In genomic region chr16:81266680-81267095, GRCh38 we compare ENCODE assay signal across 11 cellular contexts. TPM values are rescaled to one million over a fixed set of nuclear protein-coding genes. Genes with fewer than 3 reads are reported as not detected.
DNase-seq lines count a peak whose midpoint lies in the region; ATAC-seq and TF ChIP-seq lines count a peak whose summit lies in the region.
"Had no signal": no experiment of that assay in that cellular context is flagged by ENCODE, and none has a peak within 500 bp of the region (broad histone marks: within the 10 kb centered on the region; RNA-seq: fewer than 3 reads in every experiment).

No MANE protein-coding gene starts in this region.

- no peaks in the 10 kb centered on the region for H4K20me1 ChIP-seq in GM23338 (replicated peaks; ENCODE audit: insufficient read depth)

- WGBS in trophoblast cell (ENCODE audit: extremely low coverage, insufficient coverage, insufficient read length): no CpG with 5 or more reads among the region's 7 CpGs

- H3F3A ChIP-seq in GM23338 (replicated peaks; ENCODE audit: low read depth): no peaks in the 10 kb centered on the region

- H3K18ac ChIP-seq in trophoblast cell (ENCODE audit: low read length): no peak overlapping the region

- H3K9me2 ChIP-seq in GM23338 (ENCODE audit: insufficient read depth): no peaks in the 10 kb centered on the region

- no peak overlapping the region for H3K4me2 ChIP-seq in GM23338
- no peak overlapping the region for H3K4me2 ChIP-seq in trophoblast cell (ENCODE audit: low read length)

- no peak overlapping the region for H3K27ac ChIP-seq in GM23338 (ENCODE audit: low read depth)
- H3K27ac ChIP-seq in trophoblast cell (ENCODE audit: low read depth, low read length): no peak overlapping the region

- H3K36me3 ChIP-seq in GM23338 (ENCODE audit: insufficient read depth) (no peaks in the 10 kb centered on the region), trophoblast cell (ENCODE audit: control insufficient read depth in 1 of 2, insufficient read depth in 2 of 2, low read length in 2 of 2) (no peaks in the 10 kb centered on the region)
- H3K36me3 ChIP-seq: esophagus muscularis mucosa had no signal

- DNase-seq in activated CD4-positive, alpha-beta T cell treated with anti-CD3 and anti-CD28 coated beads for 48 hours: peak; percentile 43
- no peak for DNase-seq in activated CD4-positive, alpha-beta T cell treated with anti-CD3 and anti-CD28 coated beads, Interleukin-2, amount 50 U/mL, for 4 hours
- peak; percentile 33 for DNase-seq in NCI-H146 (lab: John Stamatoyannopoulos, UW)
- DNase-seq in activated naive CD8-positive, alpha-beta T cell treated with anti-CD3 and anti-CD28 coated beads, Interleukin-2, amount 50 U/mL, for 24 hours: peak; percentile 6
- peak; percentile 38 for DNase-seq in renal cortical epithelial cell (ENCODE audit: low read depth)
- no peak for DNase-seq in GM23338 (ENCODE audit: low spot score)
- no peak for DNase-seq in trophoblast cell
- no peak for DNase-seq in GM13977 (ENCODE audit: low spot score)
- DNase-seq: NCI-H2081 had no signal

- no peak overlapping the region for H4K91ac ChIP-seq in trophoblast cell (ENCODE audit: low read depth, low read length)

- H3K27me3 ChIP-seq in GM23338 (ENCODE audit: insufficient read depth) (no peaks in the 10 kb centered on the region), trophoblast cell (ENCODE audit: insufficient read depth, low read length) (no peaks in the 10 kb centered on the region)
- H3K27me3 ChIP-seq: esophagus muscularis mucosa had no signal

- TF ChIP-seq CTCF in GM23338 (conservative IDR thresholded peaks at IDR 0.05; ENCODE audit: low read depth in 2 of 2) (no peak), GM13977 (IDR thresholded peaks at IDR 0.05; ENCODE audit: extremely low read depth, insufficient read depth, missing control alignments) (no peak)

- peak; percentile 76 for ATAC-seq in activated naive CD8-positive, alpha-beta T cell treated with anti-CD3 and anti-CD28 coated beads, Interleukin-2, amount 50 U/mL, for 24 hours
- ATAC-seq in GM23338: no peak
- ATAC-seq: stimulated activated memory B cell treated with anti-CD40 and anti-IgM and Interleukin-4, amounts not matched to agents 10 μg/mL and 1 μg/mL and 100 μg/mL, for 72 hours had no signal

- H3K4me3 Mint-ChIP-seq in activated naive CD8-positive, alpha-beta T cell treated with anti-CD3 and anti-CD28 coated beads, Interleukin-2, amount 50 U/mL, for 24 hours: no peak overlapping the region
- H3K4me3 Mint-ChIP-seq in GM23338: no peak overlapping the region
- H3K4me3 Mint-ChIP-seq: stimulated activated memory B cell treated with anti-CD40 and anti-IgM and Interleukin-4, amounts not matched to agents 10 μg/mL and 1 μg/mL and 100 μg/mL, for 72 hours had no signal

- H2BK12ac ChIP-seq in trophoblast cell (ENCODE audit: low read length): no peak overlapping the region

- no peak overlapping the region for H2AK5ac ChIP-seq in trophoblast cell (ENCODE audit: low read length)

- no peaks in the 10 kb centered on the region for H3K27me3 Mint-ChIP-seq in activated naive CD8-positive, alpha-beta T cell treated with anti-CD3 and anti-CD28 coated beads, Interleukin-2, amount 50 U/mL, for 24 hours
- peaks cover 2% of the 10 kb centered on the region for H3K27me3 Mint-ChIP-seq in GM23338 (ENCODE audit: insufficient read depth, low read depth, poor library complexity)

- H3K9me3 ChIP-seq in trophoblast cell (ENCODE audit: insufficient read depth, low read depth, low read length): peaks cover 5% of the 10 kb centered on the region
- H3K9me3 ChIP-seq: esophagus muscularis mucosa had no signal

- H3K9ac ChIP-seq in trophoblast cell (ENCODE audit: low read length): no peak overlapping the region

- in situ Hi-C loops in GM13977 (cut with MboI; ENCODE audit: low pct_unique_long_range_greater_than_20kb, low sequenced_read_pairs, unreplicated experiment): no loop called here

- H3K14ac ChIP-seq in trophoblast cell (ENCODE audit: low read length): no peak overlapping the region

- H3K4me3 ChIP-seq in GM23338 (no peak overlapping the region), trophoblast cell (ENCODE audit: low read depth, low read length) (no peak overlapping the region)
- H3K4me3 ChIP-seq: esophagus muscularis mucosa had no signal

- no peak overlapping the region for H2BK5ac ChIP-seq in trophoblast cell (ENCODE audit: low read depth, low read length, poor library complexity)

- no peak overlapping the region for H3K23ac ChIP-seq in trophoblast cell (ENCODE audit: low read length)

- no peaks in the 10 kb centered on the region for H3K9me3 Mint-ChIP-seq in activated naive CD8-positive, alpha-beta T cell treated with anti-CD3 and anti-CD28 coated beads, Interleukin-2, amount 50 U/mL, for 24 hours
- no peaks in the 10 kb centered on the region for H3K9me3 Mint-ChIP-seq in GM23338

- no peak overlapping the region for H2AFZ ChIP-seq in GM23338
- H2AFZ ChIP-seq in trophoblast cell (ENCODE audit: insufficient read depth, low read length, poor library complexity): no peak overlapping the region

- no peaks in the 10 kb centered on the region for H3K79me1 ChIP-seq in trophoblast cell (ENCODE audit: low read length)

- H3K4me1 ChIP-seq in GM23338 (ENCODE audit: insufficient read depth) (no peaks in the 10 kb centered on the region), trophoblast cell (ENCODE audit: control insufficient read depth in 1 of 2, insufficient read depth in 2 of 2, low read length in 2 of 2) (no peaks in the 10 kb centered on the region)

- H4K12ac ChIP-seq in trophoblast cell (ENCODE audit: low read depth, low read length): no peak overlapping the region

- no peaks in the 10 kb centered on the region for H3K36me3 Mint-ChIP-seq in activated naive CD8-positive, alpha-beta T cell treated with anti-CD3 and anti-CD28 coated beads, Interleukin-2, amount 50 U/mL, for 24 hours (ENCODE audit: low read depth)
- H3K36me3 Mint-ChIP-seq in GM23338 (ENCODE audit: low read depth): no peaks in the 10 kb centered on the region
- H3K36me3 Mint-ChIP-seq: stimulated activated memory B cell treated with anti-CD40 and anti-IgM and Interleukin-4, amounts not matched to agents 10 μg/mL and 1 μg/mL and 100 μg/mL, for 72 hours had no signal

- H3K4me1 Mint-ChIP-seq in activated naive CD8-positive, alpha-beta T cell treated with anti-CD3 and anti-CD28 coated beads, Interleukin-2, amount 50 U/mL, for 24 hours: no peaks in the 10 kb centered on the region
- H3K4me1 Mint-ChIP-seq in GM23338: no peaks in the 10 kb centered on the region
- H3K4me1 Mint-ChIP-seq: stimulated activated memory B cell treated with anti-CD40 and anti-IgM and Interleukin-4, amounts not matched to agents 10 μg/mL and 1 μg/mL and 100 μg/mL, for 72 hours had no signal

- no peak overlapping the region for H3K4ac ChIP-seq in trophoblast cell (ENCODE audit: low read depth, low read length)

- H2BK120ac ChIP-seq in trophoblast cell (ENCODE audit: insufficient read depth, low read length, poor library complexity): no peak overlapping the region

- H4K8ac ChIP-seq in trophoblast cell (ENCODE audit: low read depth, low read length): no peak overlapping the region

- H3K79me2 ChIP-seq in GM23338 (replicated peaks; ENCODE audit: insufficient read depth) (no peaks in the 10 kb centered on the region), trophoblast cell (ENCODE audit: control insufficient read depth, insufficient read depth, low read length, poor library complexity) (no peaks in the 10 kb centered on the region)

- no peak overlapping the region for H3K27ac Mint-ChIP-seq in activated naive CD8-positive, alpha-beta T cell treated with anti-CD3 and anti-CD28 coated beads, Interleukin-2, amount 50 U/mL, for 24 hours
- no peak overlapping the region for H3K27ac Mint-ChIP-seq in GM23338
- H3K27ac Mint-ChIP-seq: stimulated activated memory B cell treated with anti-CD40 and anti-IgM and Interleukin-4, amounts not matched to agents 10 μg/mL and 1 μg/mL and 100 μg/mL, for 72 hours had no signal

TF ChIP-seq in GM23338, 12 proteins besides CTCF, POLR2A, EP300 and RAD21 (continues in another document):
- TF ChIP-seq ZNF331 (CRISPR knock-in tag; IDR thresholded peaks at IDR 0.05; ENCODE audit: low read depth) (no peak), NANOG (IDR thresholded peaks at IDR 0.05; ENCODE audit: borderline replicate concordance) (no peak), EZH2 (IDR thresholded peaks at IDR 0.05; ENCODE audit: low read depth, unreplicated experiment) (no peak), ZNF114 (CRISPR knock-in tag; IDR thresholded peaks at IDR 0.05) (no peak), REST (IDR thresholded peaks at IDR 0.05; ENCODE audit: unreplicated experiment) (no peak), CREB1 (CRISPR knock-in tag; IDR thresholded peaks at IDR 0.05; ENCODE audit: low read depth) (no peak)

RNA-seq across cellular contexts. Expression of gene BCO1, which starts 28.2 kb away (rescaled TPM):
- total RNA-seq in renal cortical epithelial cell: 3.3 and 4.3 TPM in 2 replicates
- 0.28 TPM in 1 of 2 replicates, not detected in the other for total RNA-seq in GM23338 (2014; rRNA removed; shearing (Covaris generic))
- not detected in 2 replicates for polyA plus RNA-seq in GM23338 (2016; fragmentation: Nextera tagmentation; extraction: Ambion mirVana)
- polyA plus RNA-seq in trophoblast cell (2013): 0.01 TPM in 1 of 2 replicates, not detected in the other

RNA-seq across cellular contexts. Expression of gene GAN, which starts 48.1 kb away (rescaled TPM):
- total RNA-seq in renal cortical epithelial cell: 11.6 and 12.5 TPM in 2 replicates
- total RNA-seq in GM23338 (2014; rRNA removed; shearing (Covaris generic)): 28.5 and 29.4 TPM in 2 replicates
- polyA plus RNA-seq in GM23338 (2016; fragmentation: Nextera tagmentation; extraction: Ambion mirVana): 7.5 and 8.1 TPM in 2 replicates
- 13.0 and 13.8 TPM in 2 replicates for polyA plus RNA-seq in trophoblast cell (2013)

Comparison
In these comparisons a context has a peak if more than half of its experiments do, and no peak if none do; other contexts are left out.
1. DNase-seq: peak in activated CD4-positive, alpha-beta T cell treated with anti-CD3 and anti-CD28 coated beads for 48 hours (single experiment), NCI-H146 (single experiment), activated naive CD8-positive, alpha-beta T cell treated with anti-CD3 and anti-CD28 coated beads, Interleukin-2, amount 50 U/mL, for 24 hours (single experiment) and renal cortical epithelial cell (single experiment); none in activated CD4-positive, alpha-beta T cell treated with anti-CD3 and anti-CD28 coated beads, Interleukin-2, amount 50 U/mL, for 4 hours (0 of 2), GM23338 (single experiment), trophoblast cell (0 of 2) and GM13977 (single experiment).